Comparison of ENCODE assay signal across 1 cellular context in genomic region chr14:99645545-99646505, GRCh38.
TF ChIP-seq lines count a peak whose summit lies in the region.

No MANE protein-coding gene starts in this region.

TF ChIP-seq in endothelial cell of umbilical vein, 7 proteins besides CTCF, POLR2A, EP300 and RAD21 (continued from another document):
- TF ChIP-seq MAX (IDR thresholded peaks at IDR 0.05; ENCODE audit: insufficient read depth, insufficient read length): no peak
- TF ChIP-seq MYC (IDR thresholded peaks at IDR 0.05; ENCODE audit: low read depth, low read length): no peak
- no peak for TF ChIP-seq GATA2 (IDR thresholded peaks at IDR 0.05; ENCODE audit: insufficient read depth, insufficient read length, low read depth, low read length)
- TF ChIP-seq FOS (IDR thresholded peaks at IDR 0.05; ENCODE audit: borderline replicate concordance, insufficient read depth, low read length): no peak
- TF ChIP-seq JUN (IDR thresholded peaks at IDR 0.05; ENCODE audit: borderline replicate concordance, insufficient read depth, insufficient read length, low read depth): no peak
